Comparison of ENCODE assay signal across 1 cellular context in genomic region chr14:33742166-33742565, GRCh38.
TF ChIP-seq lines count a peak whose summit lies in the region.

No MANE protein-coding gene starts in this region.

TF ChIP-seq in GM23338, 12 proteins besides CTCF, POLR2A, EP300 and RAD21 (continued from another document):
- TF ChIP-seq REST (IDR thresholded peaks at IDR 0.05; ENCODE audit: unreplicated experiment) = no peak
- no peak for TF ChIP-seq STAT1 (IDR thresholded peaks at IDR 0.05; ENCODE audit: unreplicated experiment)
- TF ChIP-seq EZH2 (IDR thresholded peaks at IDR 0.05; ENCODE audit: low read depth, unreplicated experiment) = no peak
- TF ChIP-seq CREB1 (CRISPR knock-in tag; IDR thresholded peaks at IDR 0.05; ENCODE audit: low read depth) = no peak
- TF ChIP-seq ETS1 (IDR thresholded peaks at IDR 0.05) = no peak
- TF ChIP-seq JUNB (IDR thresholded peaks at IDR 0.05; ENCODE audit: unreplicated experiment) = no peak
- TF ChIP-seq EZH2phosphoT487 (IDR thresholded peaks at IDR 0.05; ENCODE audit: unreplicated experiment) = no peak
- no peak for TF ChIP-seq ZNF331 (CRISPR knock-in tag; IDR thresholded peaks at IDR 0.05; ENCODE audit: low read depth)
